15 cellular contexts compared by ENCODE assay signal in genomic region chr1:17680335-17680734, GRCh38.
DNase-seq lines count a peak whose midpoint lies in the region; ATAC-seq, FAIRE-seq and TF ChIP-seq lines count a peak whose summit lies in the region.
"Had no signal": no experiment of that assay in that cellular context is flagged by ENCODE, and none has a peak within 500 bp of the region (broad histone marks: within the 10 kb centered on the region; RNA-seq: fewer than 3 reads in every experiment).

No MANE protein-coding gene starts in this region.

- H3K4me3 Mint-ChIP-seq in activated T-cell treated with anti-CD3 and anti-CD28 coated beads, Interleukin-2, amount 50 U/mL, for 24 hours, result no peak overlapping the region
- H3K4me3 Mint-ChIP-seq: CD4-positive, alpha-beta T cell; H9 had no signal

- no peak overlapping the region for H3K27ac ChIP-seq in A549
- H3K27ac ChIP-seq in neuronal stem cell (replicated peaks; ENCODE audit: low read length), result no peak overlapping the region
- H3K27ac ChIP-seq: C4-2B had no signal

- intact Hi-C loops in head of caudate nucleus (cut with DNase I), result no loop called here

- no peak for TF ChIP-seq POLR2A in A549 (IDR thresholded peaks at IDR 0.05; ENCODE audit: low read length)

- no peak overlapping the region for H4K8ac ChIP-seq in neuronal stem cell (ENCODE audit: low read depth, low read length)

- H3K4me1 Mint-ChIP-seq in activated T-cell treated with anti-CD3 and anti-CD28 coated beads, Interleukin-2, amount 50 U/mL, for 24 hours (ENCODE audit: low read depth), result no peaks in the 10 kb centered on the region

- no peak overlapping the region for H3K9ac ChIP-seq in neuronal stem cell (ENCODE audit: low read depth, low read length, poor library complexity)

- H3K27me3 ChIP-seq in neuronal stem cell (ENCODE audit: control insufficient read depth in 3 of 3, insufficient read depth in 3 of 3, low read depth in 1 of 3, low read length in 3 of 3), result peaks cover 0 to 2% (median 0%) of the 10 kb centered on the region in 3 experiments

- no peak for TF ChIP-seq CTCF in A549 (IDR thresholded peaks at IDR 0.05)

- no peak for ATAC-seq in A549

- H2BK120ac ChIP-seq in neuronal stem cell (ENCODE audit: low read depth, low read length), result no peak overlapping the region

- H3K18ac ChIP-seq in neuronal stem cell (ENCODE audit: low read length), result peak overlapping the region; percentile 8

- no peak overlapping the region for H3K4ac ChIP-seq in neuronal stem cell (ENCODE audit: low read length)

- H2AFZ ChIP-seq in neuronal stem cell (ENCODE audit: low read length), result no peak overlapping the region

- POLR2A ChIA-PET in A549 (lab: Yijun Ruan, JAX), result no interaction called here

- H3K4me2 ChIP-seq in A549 (no peak overlapping the region), neuronal stem cell (ENCODE audit: insufficient read depth, low read length, poor library complexity, severe bottlenecking) (no peak overlapping the region)

- in situ Hi-C loops in ACHN (cut with HindIII; ENCODE audit: low pct_ligation_motif_present, low pct_unique_long_range_greater_than_20kb, low sequenced_read_pairs), result no loop called here

- H3K4me1 ChIP-seq in A549, result no peaks in the 10 kb centered on the region
- H3K4me1 ChIP-seq in neuronal stem cell (ENCODE audit: control insufficient read depth in 2 of 2, insufficient read depth in 1 of 2, low read depth in 1 of 2, low read length in 2 of 2), result peaks cover 7 to 24% of the 10 kb centered on the region in 2 donors
- H3K4me1 ChIP-seq: Caco-2 had no signal

- no peak overlapping the region for H3K27ac Mint-ChIP-seq in activated T-cell treated with anti-CD3 and anti-CD28 coated beads, Interleukin-2, amount 50 U/mL, for 24 hours
- H3K27ac Mint-ChIP-seq: CD4-positive, alpha-beta T cell had no signal

- no peaks in the 10 kb centered on the region for H3K36me3 Mint-ChIP-seq in activated T-cell treated with anti-CD3 and anti-CD28 coated beads, Interleukin-2, amount 50 U/mL, for 24 hours (ENCODE audit: low read depth)

- no peak overlapping the region for H2AK5ac ChIP-seq in neuronal stem cell (ENCODE audit: low read depth, low read length)

- H3K9me3 ChIP-seq in A549, result no peaks in the 10 kb centered on the region
- H3K9me3 ChIP-seq in neuronal stem cell (replicated peaks in 1 of 2; ENCODE audit: control insufficient read depth in 2 of 2, insufficient read depth in 1 of 2, low read depth in 1 of 2, low read length in 2 of 2), result no peaks in the 10 kb centered on the region
- H3K9me3 ChIP-seq: Caco-2 had no signal

- peak overlapping the region; percentile 53 for H2BK5ac ChIP-seq in neuronal stem cell (ENCODE audit: low read length)

- DNase-seq in A549 (ENCODE audit: low read depth in 1 of 2, low spot score in 1 of 2) (no peak), DMS79 treated with DMSO at 0.1 percent for 48 hours (lab: John Stamatoyannopoulos, UW) (peak; percentile 64), head of caudate nucleus (peak in 41 of 42 donors; percentile 22 to 78 (median 56)), neuronal stem cell (ENCODE audit: low spot score) (no peak), ACHN (no peak), NCI-H1930 (lab: John Stamatoyannopoulos, UW) (no peak)
- DNase-seq in activated T-cell treated with anti-CD3 and anti-CD28 coated beads, Interleukin-2, amount 50 U/mL, for 24 hours, result no peak
- DNase-seq: AML-193; Caco-2; CD4-positive, alpha-beta T cell; GF-D8; H9 had no signal

- no peak overlapping the region for H3K23ac ChIP-seq in neuronal stem cell (ENCODE audit: low read depth, low read length, poor library complexity)

- H2BK12ac ChIP-seq in neuronal stem cell (ENCODE audit: low read length), result no peak overlapping the region

- H3K79me1 ChIP-seq in neuronal stem cell (ENCODE audit: low read depth, low read length), result peaks cover 10% of the 10 kb centered on the region

- no peak overlapping the region for H4K91ac ChIP-seq in neuronal stem cell (ENCODE audit: low read depth, low read length, poor library complexity)

- TF ChIP-seq EP300 in A549 (IDR thresholded peaks at IDR 0.05), result no peak

- H3K4me3 ChIP-seq in A549 (no peak overlapping the region), neuronal stem cell (ENCODE audit: low read length in 2 of 2) (no peak overlapping the region)

- CTCF ChIA-PET in A549 (lab: Yijun Ruan, JAX), result interaction anchor here (0.6 to 3.5 kb wide), 6 partner anchors 10 to 183 kb away, joined by 3 to 10 read pairs (median 3); no protein-coding TSS in a partner anchor

- FAIRE-seq in A549 (lab: Jason Lieb, UNC), result no peak
- FAIRE-seq: D721Med, H1 had no signal

- peaks cover 3 to 6% of the 10 kb centered on the region in 2 donors for H3K36me3 ChIP-seq in neuronal stem cell (replicated peaks in 1 of 2; ENCODE audit: control insufficient read depth in 2 of 2, insufficient read depth in 2 of 2, low read length in 2 of 2)

- TF ChIP-seq RAD21 in A549 (conservative IDR thresholded peaks at IDR 0.05 in 1 of 2, IDR thresholded peaks at IDR 0.05 in 1 of 2), result no peak

- H3K14ac ChIP-seq in neuronal stem cell (ENCODE audit: low read length), result peak overlapping the region; percentile 32

- no peaks in the 10 kb centered on the region for H3K9me3 Mint-ChIP-seq in activated T-cell treated with anti-CD3 and anti-CD28 coated beads, Interleukin-2, amount 50 U/mL, for 24 hours
- H3K9me3 Mint-ChIP-seq: CD4-positive, alpha-beta T cell; H9 had no signal

- peaks cover 14% of the 10 kb centered on the region for H3K27me3 Mint-ChIP-seq in activated T-cell treated with anti-CD3 and anti-CD28 coated beads, Interleukin-2, amount 50 U/mL, for 24 hours

- WGBS in A549 (ENCODE audit: missing lambda C conversion rate), result 82% methylated on average over 9 of the region's 9 CpGs
- WGBS in neuronal stem cell (ENCODE audit: extremely low coverage in 2 of 2, insufficient read length in 2 of 2, insufficient replicate concordance in 1 of 2), 2 donors, result no CpG with 5 or more reads among the region's 9 CpGs

- no peak overlapping the region for H2BK15ac ChIP-seq in neuronal stem cell (ENCODE audit: low read length)

TF ChIP-seq in A549, 52 proteins besides CTCF, POLR2A, EP300 and RAD21:
- TF ChIP-seq HES2 (IDR thresholded peaks at IDR 0.05) (no peak), MAFK (IDR thresholded peaks at IDR 0.05; ENCODE audit: partially characterized antibody) (peak; percentile 44)

Comparison
In these comparisons a context has a peak if more than half of its experiments do, and no peak if none do; other contexts are left out.
1. DNase-seq: peak in DMS79 treated with DMSO at 0.1 percent for 48 hours (single experiment) and head of caudate nucleus (41 of 42); none in A549 (0 of 2), neuronal stem cell (single experiment), ACHN (single experiment), activated T-cell treated with anti-CD3 and anti-CD28 coated beads, Interleukin-2, amount 50 U/mL, for 24 hours (single experiment) and NCI-H1930 (0 of 2).